Comparison of ENCODE assay signal across 8 cellular contexts in genomic region chr3:9932535-9932842, GRCh38. TPM values are rescaled to one million over a fixed set of nuclear protein-coding genes. Genes with fewer than 3 reads are reported as not detected.
DNase-seq lines count a peak whose midpoint lies in the region; ATAC-seq and TF ChIP-seq lines count a peak whose summit lies in the region.

No MANE protein-coding gene starts in this region.

- DNase-seq in SK-N-SH (no peak), kidney epithelial cell (ENCODE audit: low read depth) (no peak), NCI-H526 (lab: John Stamatoyannopoulos, UW) (no peak)
- DNase-seq in activated naive CD8-positive, alpha-beta T cell treated with anti-CD3 and anti-CD28 coated beads, Interleukin-2, amount 50 U/mL, for 24 hours, result no peak

- peak overlapping the region; percentile 91 for H3K27ac Mint-ChIP-seq in activated naive CD8-positive, alpha-beta T cell treated with anti-CD3 and anti-CD28 coated beads, Interleukin-2, amount 50 U/mL, for 24 hours

- TF ChIP-seq CTCF in SK-N-SH (IDR thresholded peaks at IDR 0.05) (no peak), kidney epithelial cell (IDR thresholded peaks at IDR 0.05; ENCODE audit: insufficient read depth, low read length, poor library complexity, severe bottlenecking) (no peak)

- TF ChIP-seq RAD21 in SK-N-SH (IDR thresholded peaks at IDR 0.05; ENCODE audit: low read length), result no peak

- TF ChIP-seq EP300 in SK-N-SH (IDR thresholded peaks at IDR 0.05; ENCODE audit: borderline replicate concordance in 1 of 2, low read depth in 1 of 2, low read length in 1 of 2), result no peak

- H3K9me2 ChIP-seq in SK-N-SH, result no peaks in the 10 kb centered on the region

- H3F3A ChIP-seq in SK-N-SH (replicated peaks; ENCODE audit: insufficient read depth), result peaks cover 9% of the 10 kb centered on the region

- H3K9me3 ChIP-seq in SK-N-SH, result no peaks in the 10 kb centered on the region
- H3K9me3 ChIP-seq in subcutaneous abdominal adipose tissue (ENCODE audit: control insufficient read depth in 5 of 5, low read length in 5 of 5), result no peaks in the 10 kb centered on the region

- ATAC-seq in SK-N-SH treated with all-trans-retinoic acid at 6 μM for 48 hours, result no peak
- ATAC-seq in activated naive CD8-positive, alpha-beta T cell treated with anti-CD3 and anti-CD28 coated beads, Interleukin-2, amount 50 U/mL, for 24 hours, result no peak
- ATAC-seq in HG03457 (IDR thresholded peaks at IDR 0.05; ENCODE audit: unreplicated experiment), result no peak
- no peak for ATAC-seq in GM21723 (IDR thresholded peaks at IDR 0.05; ENCODE audit: unreplicated experiment)

- peaks cover 35% of the 10 kb centered on the region for H3K4me1 Mint-ChIP-seq in activated naive CD8-positive, alpha-beta T cell treated with anti-CD3 and anti-CD28 coated beads, Interleukin-2, amount 50 U/mL, for 24 hours

- H3K79me2 ChIP-seq in SK-N-SH (ENCODE audit: insufficient read depth), result peaks cover 20% of the 10 kb centered on the region; the same call in 1 of the 2 replicates

- no peaks in the 10 kb centered on the region for H3K27me3 Mint-ChIP-seq in activated naive CD8-positive, alpha-beta T cell treated with anti-CD3 and anti-CD28 coated beads, Interleukin-2, amount 50 U/mL, for 24 hours

- peak overlapping the region; percentile 75 to 83 for H3K4me3 ChIP-seq in SK-N-SH (ENCODE audit: low read depth in 2 of 2, low read length in 1 of 2)
- peak overlapping the region; percentile 68 for H3K4me3 ChIP-seq in kidney epithelial cell (ENCODE audit: low read depth, low read length)
- H3K4me3 ChIP-seq in subcutaneous abdominal adipose tissue (ENCODE audit: low read depth in 1 of 5, low read length in 5 of 5), result peak overlapping the region in 4 of 5 donors; percentile 81 to 92 (median 86)

- H4K20me1 ChIP-seq in SK-N-SH (ENCODE audit: insufficient read depth), result no peaks in the 10 kb centered on the region

- H3K4me3 Mint-ChIP-seq in activated naive CD8-positive, alpha-beta T cell treated with anti-CD3 and anti-CD28 coated beads, Interleukin-2, amount 50 U/mL, for 24 hours, result peak overlapping the region; percentile 89

- H3K4me2 ChIP-seq in SK-N-SH, result peak overlapping the region; percentile 92

- H3K9me3 Mint-ChIP-seq in activated naive CD8-positive, alpha-beta T cell treated with anti-CD3 and anti-CD28 coated beads, Interleukin-2, amount 50 U/mL, for 24 hours, result no peaks in the 10 kb centered on the region

- peaks cover 6 to 19% of the 10 kb centered on the region in 2 experiments for H3K36me3 ChIP-seq in SK-N-SH (replicated peaks in 1 of 2; ENCODE audit: control insufficient read depth in 1 of 2, insufficient read depth in 2 of 2, low read length in 1 of 2)
- peaks cover 2% of the 10 kb centered on the region for H3K36me3 ChIP-seq in kidney epithelial cell (ENCODE audit: control insufficient read depth, insufficient read depth, low read length)
- H3K36me3 ChIP-seq in subcutaneous abdominal adipose tissue (ENCODE audit: control insufficient read depth in 5 of 5, insufficient read depth in 5 of 5, low read length in 5 of 5), result peaks cover 5 to 39% (median 15%) of the 10 kb centered on the region in 5 donors

- H3K36me3 Mint-ChIP-seq in activated naive CD8-positive, alpha-beta T cell treated with anti-CD3 and anti-CD28 coated beads, Interleukin-2, amount 50 U/mL, for 24 hours (ENCODE audit: low read depth), result peaks cover 7% of the 10 kb centered on the region

- POLR2A ChIA-PET in SK-N-SH (lab: Yijun Ruan, JAX), result interaction anchor here (0.6 to 3.8 kb wide), 13 partner anchors 9 to 425 kb away, joined by 3 to 58 read pairs (median 4); partner anchors contain the start of genes EMC3, FANCD2, JAGN1 and PRRT3

- H3K27me3 ChIP-seq in SK-N-SH (ENCODE audit: insufficient read depth), result no peaks in the 10 kb centered on the region
- H3K27me3 ChIP-seq in kidney epithelial cell (ENCODE audit: control insufficient read depth, insufficient read depth, low read length), result no peaks in the 10 kb centered on the region
- H3K27me3 ChIP-seq in subcutaneous abdominal adipose tissue (ENCODE audit: control insufficient read depth in 5 of 5, insufficient read depth in 4 of 5, low read length in 5 of 5), result no peaks in the 10 kb centered on the region

- H3K9ac ChIP-seq in SK-N-SH (peak overlapping the region; percentile 83), subcutaneous abdominal adipose tissue (ENCODE audit: low read length in 5 of 5) (peak overlapping the region; percentile 67 to 93 (median 70))

- CTCF ChIA-PET in SK-N-SH (lab: Yijun Ruan, JAX), result interaction anchor here (0.7 to 5.5 kb wide), 23 partner anchors 9 to 390 kb away, joined by 3 to 38 read pairs (median 4); partner anchors contain the start of genes ARPC4, CIDEC, FANCD2 and IL17RC

- H3K4me1 ChIP-seq in SK-N-SH (ENCODE audit: control insufficient read depth in 1 of 2, insufficient read depth in 2 of 2, low read depth in 1 of 2, low read length in 1 of 2) (peaks cover 12 to 19% of the 10 kb centered on the region in 2 experiments), subcutaneous abdominal adipose tissue (ENCODE audit: control insufficient read depth in 5 of 5, insufficient read depth in 5 of 5, low read length in 5 of 5) (peaks cover 5 to 37% (median 32%) of the 10 kb centered on the region in 5 donors)

- WGBS in SK-N-SH (ENCODE audit: low lambda C conversion rate), result 20% methylated on average over 13 of the region's 13 CpGs

- H3K27ac ChIP-seq in SK-N-SH (ENCODE audit: low read depth in 2 of 2, low read length in 1 of 2), result peak overlapping the region; percentile 88 to 91
- peak overlapping the region; percentile 89 for H3K27ac ChIP-seq in subcutaneous abdominal adipose tissue (ENCODE audit: low read depth, low read length)

- H2AFZ ChIP-seq in SK-N-SH (ENCODE audit: low read depth), result peak overlapping the region; percentile 93

TF ChIP-seq in SK-N-SH, 30 proteins besides CTCF, POLR2A, EP300 and RAD21 (continues in another document):
- TF ChIP-seq FOXJ3 (CRISPR knock-in tag; IDR thresholded peaks at IDR 0.05), result 0 out of 2 replicates have a peak, but pooled peaks have one; percentile 28
- no peak for TF ChIP-seq FOSL2 (IDR thresholded peaks at IDR 0.05; ENCODE audit: borderline replicate concordance, low read depth)
- no peak for TF ChIP-seq FOXM1 (IDR thresholded peaks at IDR 0.05; ENCODE audit: low read depth)
- no peak for TF ChIP-seq RCOR1 (IDR thresholded peaks at IDR 0.05; ENCODE audit: low read length)
- no peak for TF ChIP-seq JUND (IDR thresholded peaks at IDR 0.05)
- TF ChIP-seq MXI1 (IDR thresholded peaks at IDR 0.05; ENCODE audit: low read depth, low read length), result no peak
- no peak for TF ChIP-seq YY1 (IDR thresholded peaks at IDR 0.05; ENCODE audit: low read depth)
- no peak for TF ChIP-seq MEF2A (IDR thresholded peaks at IDR 0.05; ENCODE audit: borderline replicate concordance, low read depth)
- no peak for TF ChIP-seq USF2 (IDR thresholded peaks at IDR 0.05; ENCODE audit: borderline replicate concordance, low read depth, low read length)
- no peak for TF ChIP-seq EZH2phosphoT487 (IDR thresholded peaks at IDR 0.05; ENCODE audit: borderline replicate concordance, low read depth)

TF ChIP-seq in SK-N-SH treated with all-trans-retinoic acid at 6 μM for 48 hours, 23 proteins besides CTCF, POLR2A, EP300 and RAD21 (continues in another document):
- TF ChIP-seq ZFP30 (CRISPR knock-in tag; IDR thresholded peaks at IDR 0.05) (no peak), CREB5 (CRISPR knock-in tag; IDR thresholded peaks at IDR 0.05; ENCODE audit: low read depth) (no peak), ZNF8 (CRISPR knock-in tag; IDR thresholded peaks at IDR 0.05) (no peak), ZFP3 (CRISPR knock-in tag; IDR thresholded peaks at IDR 0.05) (no peak), SNAI2 (CRISPR knock-in tag; IDR thresholded peaks at IDR 0.05) (no peak), CSDC2 (CRISPR knock-in tag; IDR thresholded peaks at IDR 0.05) (no peak), TOX (CRISPR knock-in tag; IDR thresholded peaks at IDR 0.05; ENCODE audit: borderline replicate concordance) (no peak), OSR1 (CRISPR knock-in tag; IDR thresholded peaks at IDR 0.05) (no peak)

RNA-seq across cellular contexts. Expression of gene CRELD1, which starts 1.1 kb away (rescaled TPM):
- 77.6 and 86.9 TPM in 2 replicates for polyA plus RNA-seq in SK-N-SH (2012; rRNA removed)
- 46.9 and 64.3 TPM in 2 replicates for polyA plus RNA-seq in SK-N-SH (2012; cell fraction: cytosol; rRNA removed)
- 96.4 and 104 TPM in 2 replicates for polyA plus RNA-seq in SK-N-SH (2012; cell fraction: nucleus; rRNA removed)
- total RNA-seq in kidney epithelial cell, result 43.0 and 58.0 TPM in 2 replicates

RNA-seq across cellular contexts. Expression of gene IL17RC, which starts 15.6 kb away (rescaled TPM):
- 17.3 and 17.9 TPM in 2 replicates for polyA plus RNA-seq in SK-N-SH (2012; rRNA removed)
- polyA plus RNA-seq in SK-N-SH (2012; cell fraction: cytosol; rRNA removed), result 6.7 and 11.4 TPM in 2 replicates
- 52.7 and 62.2 TPM in 2 replicates for polyA plus RNA-seq in SK-N-SH (2012; cell fraction: nucleus; rRNA removed)
- total RNA-seq in kidney epithelial cell, result 37.3 and 39.6 TPM in 2 replicates

RNA-seq across cellular contexts. Expression of gene PRRT3, which starts 19.7 kb away (rescaled TPM):
- polyA plus RNA-seq in SK-N-SH (2012; rRNA removed), result 3.9 and 5.5 TPM in 2 replicates
- 1.9 and 3.9 TPM in 2 replicates for polyA plus RNA-seq in SK-N-SH (2012; cell fraction: cytosol; rRNA removed)
- polyA plus RNA-seq in SK-N-SH (2012; cell fraction: nucleus; rRNA removed), result 6.5 and 6.9 TPM in 2 replicates
- 2.1 and 2.3 TPM in 2 replicates for total RNA-seq in kidney epithelial cell

RNA-seq across cellular contexts. Expression of gene IL17RE, which starts 29.8 kb away (rescaled TPM):
- polyA plus RNA-seq in SK-N-SH (2012; rRNA removed), result 0.76 and 0.95 TPM in 2 replicates
- polyA plus RNA-seq in SK-N-SH (2012; cell fraction: cytosol; rRNA removed), result 0.24 and 0.30 TPM in 2 replicates
- 2.9 and 3.1 TPM in 2 replicates for polyA plus RNA-seq in SK-N-SH (2012; cell fraction: nucleus; rRNA removed)
- total RNA-seq in kidney epithelial cell, result 2.8 and 3.6 TPM in 2 replicates

RNA-seq across cellular contexts. Expression of gene JAGN1, which starts 42.1 kb away (rescaled TPM):
- 40.9 and 41.6 TPM in 2 replicates for polyA plus RNA-seq in SK-N-SH (2012; rRNA removed)
- 33.4 and 42.7 TPM in 2 replicates for polyA plus RNA-seq in SK-N-SH (2012; cell fraction: cytosol; rRNA removed)
- 11.4 and 15.2 TPM in 2 replicates for polyA plus RNA-seq in SK-N-SH (2012; cell fraction: nucleus; rRNA removed)
- total RNA-seq in kidney epithelial cell, result 38.7 and 56.0 TPM in 2 replicates
